17 cellular contexts compared by ENCODE assay signal in the genomic region with DNA sequence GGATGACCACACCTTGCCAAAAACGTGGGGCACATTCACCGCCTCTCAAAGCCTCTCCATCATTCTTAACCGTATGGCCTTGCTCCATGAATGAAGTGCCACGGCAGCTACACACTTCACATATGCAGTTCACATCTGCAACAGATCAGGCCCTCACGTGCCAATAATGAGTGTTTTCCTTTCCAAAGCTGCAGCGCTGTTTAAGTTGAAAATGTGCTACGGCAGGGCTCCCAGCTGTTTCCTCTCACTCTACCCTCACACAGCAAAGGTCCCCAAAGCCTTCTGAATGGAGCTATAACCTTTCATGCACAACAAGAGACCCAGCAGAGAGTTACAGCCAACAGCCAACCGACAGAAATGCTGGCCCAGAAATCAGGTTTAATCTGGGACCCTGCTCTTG.
DNase-seq lines count a peak whose midpoint lies in the region; ATAC-seq, FAIRE-seq and TF ChIP-seq lines count a peak whose summit lies in the region.
"Had no signal": no experiment of that assay in that cellular context is flagged by ENCODE, and none has a peak within 500 bp of the region (broad histone marks: within the 10 kb centered on the region; RNA-seq: fewer than 3 reads in every experiment).

No MANE protein-coding gene starts in this region.

- H3K27me3 Mint-ChIP-seq in H9 (ENCODE audit: low read depth), result no peaks in the 10 kb centered on the region

- H3K4ac ChIP-seq in H9 (ENCODE audit: low read depth, low read length) (no peak overlapping the region), trophoblast cell (ENCODE audit: low read depth, low read length) (no peak overlapping the region)

- no peak overlapping the region for H2BK5ac ChIP-seq in H9 (ENCODE audit: insufficient read length, low read length)
- no peak overlapping the region for H2BK5ac ChIP-seq in trophoblast cell (ENCODE audit: low read depth, low read length, poor library complexity)

- H3K36me3 Mint-ChIP-seq in H9 (ENCODE audit: insufficient read depth in 1 of 3, low read depth in 3 of 3), result peaks cover 0 to 5% (median 2%) of the 10 kb centered on the region in 3 experiments; a peak in 1 of 7 replicates

- no peak overlapping the region for H3K4me3 ChIP-seq in adipocyte (ENCODE audit: low read length)
- no peak overlapping the region for H3K4me3 ChIP-seq in trophoblast cell (ENCODE audit: low read depth, low read length)
- H3K4me3 ChIP-seq in small intestine (ENCODE audit: low read depth in 1 of 2, low read length in 2 of 2), result no peak overlapping the region
- H3K4me3 ChIP-seq: body of pancreas, K562, mucosa of descending colon, prostate gland had no signal

- H3K27ac ChIP-seq in H9 (ENCODE audit: insufficient read length, low read depth, low read length), result no peak overlapping the region
- no peak overlapping the region for H3K27ac ChIP-seq in trophoblast cell (ENCODE audit: low read depth, low read length)
- H3K27ac ChIP-seq in small intestine (ENCODE audit: low read depth in 1 of 2, low read length in 1 of 2), result no peak overlapping the region
- H3K27ac ChIP-seq: body of pancreas, prostate gland had no signal

- H3K9me3 Mint-ChIP-seq in H9, result no peaks in the 10 kb centered on the region
- H3K9me3 Mint-ChIP-seq: activated T-helper 1 cell treated with anti-CD3 and anti-CD28 coated beads, Interleukin-12 subunit alpha, Interleukin-12 subunit beta, Interleukin-2, Interleukin-4 antibody, amounts not matched to agents 30 ng/mL and 10 ng/mL and 1 ng/mL, durations not matched to agents 14 hours and 24 hours and 36 hours had no signal

- H3K18ac ChIP-seq in H9 (ENCODE audit: insufficient read length, low read depth, low read length), result no peak overlapping the region
- no peak overlapping the region for H3K18ac ChIP-seq in trophoblast cell (ENCODE audit: low read length)

- H3T11ph ChIP-seq in H9 (ENCODE audit: low read length), result no peak overlapping the region

- no peak overlapping the region for H4K5ac ChIP-seq in H9 (ENCODE audit: insufficient read length, low read depth, low read length)

- H3K4me1 ChIP-seq in H9 (ENCODE audit: insufficient read depth, low read length) (peaks cover 9% of the 10 kb centered on the region; the same call in 1 of the 2 replicates), adipocyte (ENCODE audit: control insufficient read depth, insufficient read depth, low read length) (peaks cover 33% of the 10 kb centered on the region), trophoblast cell (ENCODE audit: control insufficient read depth in 1 of 2, insufficient read depth in 2 of 2, low read length in 2 of 2) (peaks cover 0 to 3% of the 10 kb centered on the region in 2 experiments), small intestine (ENCODE audit: control insufficient read depth in 2 of 2, insufficient read depth in 1 of 2, low read depth in 1 of 2, low read length in 1 of 2) (no peaks in the 10 kb centered on the region)
- H3K4me1 ChIP-seq: prostate gland had no signal

- H3K27ac Mint-ChIP-seq in H9, result peak overlapping the region in 2 of 3 experiments; percentile 46 to 82; a peak in 3 of 7 replicates
- H3K27ac Mint-ChIP-seq: activated T-helper 1 cell treated with anti-CD3 and anti-CD28 coated beads, Interleukin-12 subunit alpha, Interleukin-12 subunit beta, Interleukin-2, Interleukin-4 antibody, amounts not matched to agents 30 ng/mL and 10 ng/mL and 1 ng/mL, durations not matched to agents 14 hours and 24 hours and 36 hours had no signal

- no peaks in the 10 kb centered on the region for H3K23me2 ChIP-seq in H9 (ENCODE audit: insufficient read length, low read depth, low read length, poor library complexity, severe bottlenecking)

- H4K91ac ChIP-seq in H9 (ENCODE audit: insufficient read length, low read depth, low read length), result no peak overlapping the region
- H4K91ac ChIP-seq in trophoblast cell (ENCODE audit: low read depth, low read length), result no peak overlapping the region

- H2AK5ac ChIP-seq in H9 (ENCODE audit: insufficient read length, low read length) (no peak overlapping the region), trophoblast cell (ENCODE audit: low read length) (no peak overlapping the region)

- H3K79me2 ChIP-seq in H9 (ENCODE audit: insufficient read depth, low read length) (no peaks in the 10 kb centered on the region), trophoblast cell (ENCODE audit: control insufficient read depth, insufficient read depth, low read length, poor library complexity) (no peaks in the 10 kb centered on the region)

- no peak overlapping the region for H3K4me3 Mint-ChIP-seq in H9
- H3K4me3 Mint-ChIP-seq: activated T-helper 1 cell treated with anti-CD3 and anti-CD28 coated beads, Interleukin-12 subunit alpha, Interleukin-12 subunit beta, Interleukin-2, Interleukin-4 antibody, amounts not matched to agents 30 ng/mL and 10 ng/mL and 1 ng/mL, durations not matched to agents 14 hours and 24 hours and 36 hours had no signal

- no peak overlapping the region for H2BK20ac ChIP-seq in H9 (ENCODE audit: low read depth, low read length, poor library complexity, severe bottlenecking)

- TF ChIP-seq CTCF in H9 (conservative IDR thresholded peaks at IDR 0.05), result no peak

- H3K36me3 ChIP-seq in adipocyte (ENCODE audit: control insufficient read depth, insufficient read depth, low read length, severe bottlenecking) (no peaks in the 10 kb centered on the region), trophoblast cell (ENCODE audit: control insufficient read depth in 1 of 2, insufficient read depth in 2 of 2, low read length in 2 of 2) (peaks cover 8 to 23% of the 10 kb centered on the region in 2 experiments), small intestine (ENCODE audit: control insufficient read depth in 2 of 2, insufficient read depth in 2 of 2, low read length in 2 of 2) (no peaks in the 10 kb centered on the region)
- H3K36me3 ChIP-seq: prostate gland had no signal

- H2AFZ ChIP-seq in H9 (ENCODE audit: low read length), result no peak overlapping the region
- H2AFZ ChIP-seq in trophoblast cell (ENCODE audit: insufficient read depth, low read length, poor library complexity), result no peak overlapping the region

- no peaks in the 10 kb centered on the region for H3K9me3 ChIP-seq in H9 (ENCODE audit: control insufficient read depth, low read depth, low read length)
- no peaks in the 10 kb centered on the region for H3K9me3 ChIP-seq in adipocyte (ENCODE audit: control insufficient read depth, low read length)
- H3K9me3 ChIP-seq in trophoblast cell (ENCODE audit: insufficient read depth, low read depth, low read length), result no peaks in the 10 kb centered on the region
- no peaks in the 10 kb centered on the region for H3K9me3 ChIP-seq in small intestine (ENCODE audit: control insufficient read depth, low read depth)
- H3K9me3 ChIP-seq: body of pancreas, mucosa of descending colon, prostate gland had no signal

- H2BK15ac ChIP-seq in H9 (ENCODE audit: low read depth, low read length), result no peak overlapping the region

- ATAC-seq in GM18870 (IDR thresholded peaks at IDR 0.05; ENCODE audit: unreplicated experiment), result peak; percentile 14
- ATAC-seq: body of pancreas, K562, mucosa of descending colon had no signal

- H2BK12ac ChIP-seq in H9 (ENCODE audit: insufficient read length, low read depth, low read length) (no peak overlapping the region), trophoblast cell (ENCODE audit: low read length) (no peak overlapping the region)

- no peak overlapping the region for H3K14ac ChIP-seq in H9 (ENCODE audit: insufficient read depth, low read length)
- H3K14ac ChIP-seq in trophoblast cell (ENCODE audit: low read length), result no peak overlapping the region

- no peak overlapping the region for H4K12ac ChIP-seq in trophoblast cell (ENCODE audit: low read depth, low read length)

- no peak overlapping the region for H4K8ac ChIP-seq in H9 (replicated peaks; ENCODE audit: insufficient read length, low read depth, low read length)
- no peak overlapping the region for H4K8ac ChIP-seq in trophoblast cell (ENCODE audit: low read depth, low read length)

- no peak overlapping the region for H3K56ac ChIP-seq in H9 (ENCODE audit: insufficient read length, low read depth, low read length)

- no peak for FAIRE-seq in small intestine (lab: Jason Lieb, UNC)
- FAIRE-seq: frontal cortex, K562 had no signal

- no peaks in the 10 kb centered on the region for H3K79me1 ChIP-seq in H9 (ENCODE audit: insufficient read depth, low read depth, low read length, poor library complexity, severe bottlenecking)
- no peaks in the 10 kb centered on the region for H3K79me1 ChIP-seq in trophoblast cell (ENCODE audit: low read length)

- H3K9ac ChIP-seq in H9 (ENCODE audit: extremely low read depth, insufficient read length, low read length) (no peak overlapping the region), adipocyte (ENCODE audit: low read length) (no peak overlapping the region), trophoblast cell (ENCODE audit: low read length) (no peak overlapping the region)

- H3K23ac ChIP-seq in H9 (ENCODE audit: insufficient read length, low read depth, low read length) (no peak overlapping the region), trophoblast cell (ENCODE audit: low read length) (peak overlapping the region; percentile 54)

- H3K4me2 ChIP-seq in H9 (ENCODE audit: insufficient read depth, insufficient read length, low read length) (no peak overlapping the region), trophoblast cell (ENCODE audit: low read length) (no peak overlapping the region)

- H2BK120ac ChIP-seq in H9 (ENCODE audit: low read depth, low read length, poor library complexity, severe bottlenecking) (no peak overlapping the region), trophoblast cell (ENCODE audit: insufficient read depth, low read length, poor library complexity) (no peak overlapping the region)

- no peaks in the 10 kb centered on the region for H4K20me1 ChIP-seq in H9 (ENCODE audit: control insufficient read depth, insufficient read depth, insufficient read length)

- H3K4me1 Mint-ChIP-seq in H9, result peaks cover 28 to 32% of the 10 kb centered on the region in 2 experiments

- DNase-seq in H9 (no peak), adipocyte (ENCODE audit: low read depth) (peak; percentile 22), trophoblast cell (no peak), activated gamma-delta T cell (lab: John Stamatoyannopoulos, UW) (no peak), germinal center (ENCODE audit: low spot score) (no peak), small intestine (no peak)
- DNase-seq: activated CD4-positive, alpha-beta T cell treated with anti-CD3 and anti-CD28 coated beads, Interleukin-2, amount 50 U/mL, for 1 hour; body of pancreas; C1 segment of cervical spinal cord; NCI-H187; NCI-H774 had no signal

- no CpG with 5 or more reads among the region's 8 CpGs for WGBS in H9 (ENCODE audit: extremely low coverage, insufficient read length, low lambda C conversion rate)
- WGBS in trophoblast cell (ENCODE audit: extremely low coverage, insufficient coverage, insufficient read length), result no CpG with 5 or more reads among the region's 8 CpGs
- 51 to 78% (median 61%) methylated on average over 8 of the region's 8 CpGs for WGBS in small intestine, 3 donors

- H3K27me3 ChIP-seq in H9 (ENCODE audit: insufficient read depth, low read length) (no peaks in the 10 kb centered on the region), adipocyte (replicated peaks; ENCODE audit: control insufficient read depth, insufficient read depth, low read length) (peaks cover 8% of the 10 kb centered on the region), trophoblast cell (ENCODE audit: insufficient read depth, low read length) (no peaks in the 10 kb centered on the region), small intestine (ENCODE audit: control insufficient read depth in 2 of 2, insufficient read depth in 2 of 2, low read length in 2 of 2) (no peaks in the 10 kb centered on the region)
- H3K27me3 ChIP-seq: body of pancreas had no signal
